In the genomic region with DNA sequence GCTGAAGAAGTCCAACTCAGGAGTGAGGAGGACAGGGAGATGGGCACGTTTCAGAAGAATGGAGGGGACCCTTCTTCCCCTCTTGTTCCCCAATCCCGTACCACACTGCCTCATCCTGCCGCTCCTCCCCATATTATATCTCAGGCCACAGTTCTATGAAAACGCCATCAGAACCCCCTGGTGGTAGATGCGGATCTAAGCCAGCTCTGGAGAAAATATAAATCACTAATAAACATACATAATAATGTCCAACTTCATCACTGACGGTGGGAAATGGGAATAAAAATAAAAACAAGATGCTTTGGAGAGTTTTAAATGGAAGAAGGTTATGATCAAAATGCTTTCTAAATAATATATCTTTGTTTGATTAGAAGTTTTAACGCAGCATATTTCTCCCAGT, we compare ENCODE assay signal across 15 cellular contexts.
DNase-seq lines count a peak whose midpoint lies in the region; ATAC-seq, FAIRE-seq and TF ChIP-seq lines count a peak whose summit lies in the region.
"Had no signal": no experiment of that assay in that cellular context is flagged by ENCODE, and none has a peak within 500 bp of the region (broad histone marks: within the 10 kb centered on the region; RNA-seq: fewer than 3 reads in every experiment).

No MANE protein-coding gene starts in this region.

- H3K4me1 ChIP-seq in OCI-LY3 (ENCODE audit: low read length): no peaks in the 10 kb centered on the region
- H3K4me1 ChIP-seq: SJCRH30 had no signal

- peaks cover 17% of the 10 kb centered on the region for H3K4me1 Mint-ChIP-seq in nephron progenitor cell
- H3K4me1 Mint-ChIP-seq in activated CD8-positive, alpha-beta memory T cell treated with anti-CD3 and anti-CD28 coated beads, Interleukin-2, amount 10 ng/mL, durations not matched to agents 7 days and 5 days: no peaks in the 10 kb centered on the region

- H3K79me2 ChIP-seq in OCI-LY3 (ENCODE audit: low read length): no peaks in the 10 kb centered on the region

- no peaks in the 10 kb centered on the region for H3K9me3 Mint-ChIP-seq in nephron progenitor cell
- no peaks in the 10 kb centered on the region for H3K9me3 Mint-ChIP-seq in activated CD8-positive, alpha-beta memory T cell treated with anti-CD3 and anti-CD28 coated beads, Interleukin-2, amount 10 ng/mL, durations not matched to agents 7 days and 5 days (ENCODE audit: low read depth)

- H3K4me2 ChIP-seq in OCI-LY3 (ENCODE audit: low read length): no peak overlapping the region
- H3K4me2 ChIP-seq: PC-9 had no signal

- no peak for ATAC-seq in activated CD8-positive, alpha-beta memory T cell treated with anti-CD3 and anti-CD28 coated beads, Interleukin-2, amount 10 ng/mL, durations not matched to agents 7 days and 5 days
- ATAC-seq in HG02678 (IDR thresholded peaks at IDR 0.05; ENCODE audit: unreplicated experiment): no peak

- no peaks in the 10 kb centered on the region for H4K20me1 ChIP-seq in OCI-LY3 (ENCODE audit: insufficient read depth, low read length)

- H3K4me3 ChIP-seq in OCI-LY3 (ENCODE audit: low read length): no peak overlapping the region
- H3K4me3 ChIP-seq: PC-9, SJCRH30 had no signal

- H2AFZ ChIP-seq in OCI-LY3 (ENCODE audit: low read depth, low read length): no peak overlapping the region
- H2AFZ ChIP-seq: PC-9 had no signal

- H3K27ac ChIP-seq in 22Rv1: no peak overlapping the region
- no peak overlapping the region for H3K27ac ChIP-seq in OCI-LY3 (ENCODE audit: low read length)
- H3K27ac ChIP-seq: PC-9, SJCRH30 had no signal

- no peak overlapping the region for H3K4me3 Mint-ChIP-seq in nephron progenitor cell
- no peak overlapping the region for H3K4me3 Mint-ChIP-seq in activated CD8-positive, alpha-beta memory T cell treated with anti-CD3 and anti-CD28 coated beads, Interleukin-2, amount 10 ng/mL, durations not matched to agents 7 days and 5 days

- no peak overlapping the region for H3K27ac Mint-ChIP-seq in nephron progenitor cell
- no peak overlapping the region for H3K27ac Mint-ChIP-seq in activated CD8-positive, alpha-beta memory T cell treated with anti-CD3 and anti-CD28 coated beads, Interleukin-2, amount 10 ng/mL, durations not matched to agents 7 days and 5 days

- peaks cover 32% of the 10 kb centered on the region for H3K27me3 ChIP-seq in OCI-LY3 (ENCODE audit: low read depth, low read length)
- H3K27me3 ChIP-seq: SJCRH30 had no signal

- no peaks in the 10 kb centered on the region for H3K36me3 Mint-ChIP-seq in nephron progenitor cell (ENCODE audit: low read depth)
- no peaks in the 10 kb centered on the region for H3K36me3 Mint-ChIP-seq in activated CD8-positive, alpha-beta memory T cell treated with anti-CD3 and anti-CD28 coated beads, Interleukin-2, amount 10 ng/mL, durations not matched to agents 7 days and 5 days

- no peaks in the 10 kb centered on the region for H3K36me3 ChIP-seq in OCI-LY3 (replicated peaks; ENCODE audit: low read depth, low read length)
- H3K36me3 ChIP-seq: SJCRH30 had no signal

- CTCF ChIA-PET in activated CD8-positive, alpha-beta memory T cell treated with anti-CD3 and anti-CD28 coated beads, Interleukin-2, amount 10 ng/mL, durations not matched to agents 7 days and 5 days (lab: Charles Lee): no interaction called here

- TF ChIP-seq CTCF in 22Rv1 (IDR thresholded peaks at IDR 0.05) (0 out of 2 replicates have a peak, but pooled peaks have one; percentile 8), D721Med (IDR thresholded peaks at IDR 0.05; ENCODE audit: insufficient read depth, missing control alignments) (peak; percentile 3), OCI-LY3 (IDR thresholded peaks at IDR 0.05; ENCODE audit: low read depth, low read length) (0 out of 2 replicates have a peak, but pooled peaks have one; percentile 4), nephron progenitor cell (IDR thresholded peaks at IDR 0.05) (peak; percentile 11)

- peaks cover 6% of the 10 kb centered on the region for H3K27me3 Mint-ChIP-seq in nephron progenitor cell (ENCODE audit: low read depth, poor library complexity)
- H3K27me3 Mint-ChIP-seq in activated CD8-positive, alpha-beta memory T cell treated with anti-CD3 and anti-CD28 coated beads, Interleukin-2, amount 10 ng/mL, durations not matched to agents 7 days and 5 days: no peaks in the 10 kb centered on the region

- no peaks in the 10 kb centered on the region for H3K9me3 ChIP-seq in OCI-LY3 (ENCODE audit: insufficient read depth, low read length)
- H3K9me3 ChIP-seq: SJCRH30 had no signal

- no peak overlapping the region for H3K9ac ChIP-seq in OCI-LY3 (ENCODE audit: low read length)

- no peak for FAIRE-seq in D721Med (lab: Jason Lieb, UNC)

- DNase-seq in D721Med (ENCODE audit: insufficient read length, low spot score) (no peak), nephron progenitor cell (no peak), NCI-H2171 (lab: John Stamatoyannopoulos, UW) (no peak)
- DNase-seq in activated CD8-positive, alpha-beta memory T cell treated with anti-CD3 and anti-CD28 coated beads, Interleukin-2, amount 10 ng/mL, durations not matched to agents 7 days and 5 days: no peak
- DNase-seq: C1 segment of cervical spinal cord, DND-41, NCI-H1105, NCI-H2081 treated with DMSO at 0.1 percent for 48 hours, NCI-H524, NCI-H82, PC-9, SJCRH30 had no signal
